Comparison of ENCODE assay signal across 24 cellular contexts in genomic region chr6:55536579-55536978, GRCh38. TPM values are rescaled to one million over a fixed set of nuclear protein-coding genes. Genes with fewer than 3 reads are reported as not detected.
DNase-seq lines count a peak whose midpoint lies in the region; ATAC-seq, FAIRE-seq and TF ChIP-seq lines count a peak whose summit lies in the region.
"Had no signal": no experiment of that assay in that cellular context is flagged by ENCODE, and none has a peak within 500 bp of the region (broad histone marks: within the 10 kb centered on the region; RNA-seq: fewer than 3 reads in every experiment).

No MANE protein-coding gene starts in this region.

- no peak overlapping the region for H3K4me3 Mint-ChIP-seq in endodermal cell
- H3K4me3 Mint-ChIP-seq: CD14-positive monocyte; CD4-positive, alpha-beta T cell; CD8-positive, alpha-beta memory T cell; GM23338; H9 had no signal

- H3K79me2 ChIP-seq in endothelial cell of umbilical vein (ENCODE audit: control insufficient read depth, insufficient read depth, low read length): no peaks in the 10 kb centered on the region

- 71% methylated on average over 1 of the region's 1 CpG; no CpG with 5 or more reads in 1 of the 2 experiments for WGBS in endodermal cell (ENCODE audit: insufficient coverage in 1 of 2, insufficient read length in 1 of 2), 2 experiments

- H3K27me3 ChIP-seq in Panc1 (ENCODE audit: control insufficient read depth, insufficient read depth, low read length) (no peaks in the 10 kb centered on the region), endothelial cell of umbilical vein (ENCODE audit: control insufficient read depth in 2 of 2, insufficient read depth in 2 of 2, low read length in 2 of 2) (no peaks in the 10 kb centered on the region), endodermal cell (ENCODE audit: control insufficient read depth, insufficient read depth, low read length, poor library complexity, severe bottlenecking) (no peaks in the 10 kb centered on the region)
- H3K27me3 ChIP-seq: BE2C; BLaER1 treated with 17β-estradiol and CSF1 and Interleukin-3, amounts not matched to agents 10 nM and 100 nM had no signal

- H3K4me1 Mint-ChIP-seq in endodermal cell: no peaks in the 10 kb centered on the region
- H3K4me1 Mint-ChIP-seq: CD14-positive monocyte; CD8-positive, alpha-beta memory T cell; GM23338; H9 had no signal

- TF ChIP-seq POLR2A in endothelial cell of umbilical vein (IDR thresholded peaks at IDR 0.05; ENCODE audit: low read depth, low read length): no peak

- dilution Hi-C loops in endothelial cell of umbilical vein (cut with MboI; ENCODE audit: extremely low pct_ligation_motif_present, low sequenced_read_pairs): no loop called here

- H3K4me3 ChIP-seq in HEK293 (ENCODE audit: low read depth, low read length) (no peak overlapping the region), Panc1 (ENCODE audit: low read depth in 2 of 2, low read length in 2 of 2) (no peak overlapping the region), endothelial cell of umbilical vein (replicated peaks in 1 of 3; ENCODE audit: insufficient read depth in 1 of 3, low read depth in 1 of 3, low read length in 3 of 3) (no peak overlapping the region), endodermal cell (ENCODE audit: low read length) (no peak overlapping the region)
- H3K4me3 ChIP-seq: A549; BLaER1 treated with 17β-estradiol and CSF1 and Interleukin-3, amounts not matched to agents 10 nM and 100 nM; GM12878; GM23338 had no signal

- BruUV-seq in Panc1 (replicated peaks; lab: Mats Ljungman, UMichigan) (no TSS peak), endothelial cell of umbilical vein (replicated peaks; lab: Mats Ljungman, UMichigan) (no TSS peak)

- TF ChIP-seq CTCF in HEK293 (tag by site-specific recombination; IDR thresholded peaks at IDR 0.05): no peak
- no peak for TF ChIP-seq CTCF in Panc1 (IDR thresholded peaks at IDR 0.05)
- TF ChIP-seq CTCF in endothelial cell of umbilical vein (IDR thresholded peaks at IDR 0.05; ENCODE audit: extremely low read depth in 1 of 2, insufficient read depth in 1 of 2, low read depth in 1 of 2, low read length in 2 of 2): no peak
- no peak for TF ChIP-seq CTCF in endodermal cell (conservative IDR thresholded peaks at IDR 0.05)

- H3K27ac ChIP-seq in HEK293 (ENCODE audit: extremely low read depth, low read depth, low read length) (no peak overlapping the region), Panc1 (ENCODE audit: low read length) (peak overlapping the region; percentile 54; the same call in 1 of the 2 replicates), endothelial cell of umbilical vein (ENCODE audit: insufficient read depth, low read depth, low read length) (no peak overlapping the region), endodermal cell (ENCODE audit: low read depth, low read length) (no peak overlapping the region)
- H3K27ac ChIP-seq: A549; BLaER1 treated with 17β-estradiol and CSF1 and Interleukin-3, amounts not matched to agents 10 nM and 100 nM had no signal

- H3K36me3 ChIP-seq in HEK293 (ENCODE audit: control insufficient read depth in 2 of 2, insufficient read depth in 1 of 2, low read length in 2 of 2) (no peaks in the 10 kb centered on the region; a peak in 1 of 3 replicates), Panc1 (ENCODE audit: control insufficient read depth, insufficient read depth, low read length) (no peaks in the 10 kb centered on the region), endothelial cell of umbilical vein (ENCODE audit: control insufficient read depth in 2 of 2, extremely low read depth in 1 of 2, insufficient read depth in 2 of 2, low read length in 2 of 2) (no peaks in the 10 kb centered on the region), endodermal cell (ENCODE audit: control insufficient read depth, insufficient read depth, low read length) (no peaks in the 10 kb centered on the region)
- H3K36me3 ChIP-seq: BE2C; BLaER1 treated with 17β-estradiol and CSF1 and Interleukin-3, amounts not matched to agents 10 nM and 100 nM had no signal

- no peak for FAIRE-seq in endothelial cell of umbilical vein (lab: Jason Lieb, UNC)
- FAIRE-seq: A549, D721Med, GM12878 had no signal

- DNase-seq in Panc1 (ENCODE audit: low read depth, low spot score) (no peak), endothelial cell of umbilical vein (ENCODE audit: low read depth, low spot score) (peak; percentile 40), endodermal cell (no peak)
- DNase-seq: 8988T; ACHN; AML-193; BE2C; CD4-positive, alpha-beta T cell; CD8-positive, alpha-beta memory T cell; DMS 273 treated with DMSO at 0.1 percent for 48 hours; DMS79; EL; GDM1; H9 had no signal

- in situ Hi-C loops in Panc1 (cut with HindIII; ENCODE audit: low pct_unique_long_range_greater_than_20kb, low sequenced_read_pairs): no loop called here

- no peaks in the 10 kb centered on the region for H4K20me1 ChIP-seq in endothelial cell of umbilical vein (replicated peaks; ENCODE audit: control insufficient read depth, extremely low read depth, insufficient read depth, low read length)
- H4K20me1 ChIP-seq: BLaER1 treated with 17β-estradiol and CSF1 and Interleukin-3, amounts not matched to agents 10 nM and 100 nM had no signal

- H3K27me3 Mint-ChIP-seq in endodermal cell (ENCODE audit: insufficient read depth): no peaks in the 10 kb centered on the region
- H3K27me3 Mint-ChIP-seq: CD4-positive, alpha-beta T cell; CD8-positive, alpha-beta memory T cell had no signal

- no peak overlapping the region for H2AFZ ChIP-seq in endothelial cell of umbilical vein (ENCODE audit: low read depth, low read length)

- H3K36me3 Mint-ChIP-seq in endodermal cell (ENCODE audit: low read depth): no peaks in the 10 kb centered on the region
- H3K36me3 Mint-ChIP-seq: CD14-positive monocyte had no signal

- H3K9ac ChIP-seq in endothelial cell of umbilical vein (replicated peaks; ENCODE audit: extremely low read depth, insufficient read depth, low read length): no peak overlapping the region
- H3K9ac ChIP-seq in endodermal cell (ENCODE audit: extremely low read depth, low read length, poor library complexity, severe bottlenecking): no peak overlapping the region
- H3K9ac ChIP-seq: BLaER1 treated with 17β-estradiol and CSF1 and Interleukin-3, amounts not matched to agents 10 nM and 100 nM had no signal

- no peaks in the 10 kb centered on the region for H3K9me3 Mint-ChIP-seq in endodermal cell
- H3K9me3 Mint-ChIP-seq: CD4-positive, alpha-beta T cell; GM23338; H9 had no signal

- ATAC-seq in Panc1 (peak; percentile 56; the same call in 1 of the 2 replicates), GM18858 (IDR thresholded peaks at IDR 0.05; ENCODE audit: unreplicated experiment) (no peak), HG02759 (IDR thresholded peaks at IDR 0.05; ENCODE audit: unreplicated experiment) (no peak)
- ATAC-seq: A549, GM12878, GM23338, HCT116 had no signal

- no peak overlapping the region for H3K4me2 ChIP-seq in endothelial cell of umbilical vein (ENCODE audit: insufficient read depth, low read length)
- H3K4me2 ChIP-seq: A549; BLaER1 treated with 17β-estradiol and CSF1 and Interleukin-3, amounts not matched to agents 10 nM and 100 nM; GM23338 had no signal

- CTCF ChIA-PET in HEK293 (lab: Yijun Ruan, JAX) (interaction anchor here (0.9 to 1.0 kb wide), 2 partner anchors 8 to 9 kb away, joined by 3 read pairs; no protein-coding TSS in a partner anchor), Panc1 (lab: Charles Lee) (no interaction called here), endothelial cell of umbilical vein (lab: Charles Lee) (interaction anchor here (0.7 to 1.8 kb wide), 2 partner anchors 9 to 15 kb away, joined by 3 to 8 read pairs; no protein-coding TSS in a partner anchor)

- peaks cover 5% of the 10 kb centered on the region; the same call in 1 of the 2 replicates for H3K4me1 ChIP-seq in HEK293 (ENCODE audit: control insufficient read depth, insufficient read depth, low read length)
- H3K4me1 ChIP-seq in Panc1 (ENCODE audit: control insufficient read depth, insufficient read depth, low read length): peaks cover 9% of the 10 kb centered on the region
- no peaks in the 10 kb centered on the region for H3K4me1 ChIP-seq in endothelial cell of umbilical vein (ENCODE audit: control insufficient read depth, extremely low read depth, insufficient read depth, low read length)
- H3K4me1 ChIP-seq in endodermal cell (ENCODE audit: control insufficient read depth, insufficient read depth, low read length): no peaks in the 10 kb centered on the region
- H3K4me1 ChIP-seq: A549; BE2C; BLaER1 treated with 17β-estradiol and CSF1 and Interleukin-3, amounts not matched to agents 10 nM and 100 nM had no signal

- POLR2A ChIA-PET in HEK293 (lab: Yijun Ruan, JAX) (no interaction called here), Panc1 (lab: Charles Lee) (interaction anchor here (0.6 kb wide), 1 partner anchor 240 kb away, joined by 3 read pairs; no protein-coding TSS in a partner anchor), endothelial cell of umbilical vein (lab: Charles Lee) (no interaction called here)

- no peak overlapping the region for H3K27ac Mint-ChIP-seq in endodermal cell
- H3K27ac Mint-ChIP-seq: CD14-positive monocyte; CD4-positive, alpha-beta T cell; CD8-positive, alpha-beta memory T cell; GM23338; H9 had no signal

- H3K9me3 ChIP-seq in HEK293 (ENCODE audit: control insufficient read depth, insufficient read depth, low read depth, low read length) (no peaks in the 10 kb centered on the region), Panc1 (ENCODE audit: control insufficient read depth, insufficient read depth, low read depth, low read length) (no peaks in the 10 kb centered on the region), endothelial cell of umbilical vein (replicated peaks; ENCODE audit: control insufficient read depth, insufficient read depth, low read length) (no peaks in the 10 kb centered on the region), endodermal cell (ENCODE audit: control insufficient read depth, low read length) (no peaks in the 10 kb centered on the region)
- H3K9me3 ChIP-seq: A549; BE2C; BLaER1 treated with 17β-estradiol and CSF1 and Interleukin-3, amounts not matched to agents 10 nM and 100 nM had no signal

- H3K9me1 ChIP-seq in endothelial cell of umbilical vein (replicated peaks; ENCODE audit: control insufficient read depth, extremely low read depth, insufficient read depth, low read length): no peaks in the 10 kb centered on the region

- intact Hi-C loops in Panc1 (cut with micrococcal nuclease; ENCODE audit: unreplicated experiment) (no loop called here), endothelial cell of umbilical vein (cut with micrococcal nuclease) (no loop called here)

RNA-seq across cellular contexts. Expression of gene HMGCLL1, which starts 42.4 kb away (rescaled TPM):
- total RNA-seq in Panc1 (2021; ENCODE audit: unreplicated experiment): not detected
- not detected for polyA plus RNA-seq in Panc1 (2012; ENCODE audit: insufficient read length)
- not detected in 2 replicates for total RNA-seq in endothelial cell of umbilical vein
- polyA plus RNA-seq in endothelial cell of umbilical vein: not detected in 2 replicates
- polyA plus RNA-seq in endothelial cell of umbilical vein (2011; cell fraction: cytosol; rRNA removed): not detected in 2 replicates
- not detected in 2 replicates for polyA plus RNA-seq in endothelial cell of umbilical vein (2011; cell fraction: nucleus; rRNA removed)
- polyA plus RNA-seq in endothelial cell of umbilical vein (2012): not detected in 2 replicates
- not detected in 2 replicates for polyA minus RNA-seq in endothelial cell of umbilical vein
- polyA minus RNA-seq in endothelial cell of umbilical vein (2011; cell fraction: cytosol; rRNA and poly(A)+ RNA removed): not detected
- not detected in 2 replicates for polyA minus RNA-seq in endothelial cell of umbilical vein (2011; cell fraction: nucleus; rRNA and poly(A)+ RNA removed)
- total RNA-seq in endodermal cell: under 1 TPM; 0.20 to 0.60 TPM
- polyA plus RNA-seq in endodermal cell (2013, experiment 1 of 2): 3.8 TPM
- 2.7 TPM for polyA plus RNA-seq in endodermal cell (2013, experiment 2 of 2)
- total RNA-seq: CD4-positive, alpha-beta T cell; CD8-positive, alpha-beta memory T cell; GM12878 had no signal
- polyA plus RNA-seq: CD14-positive monocyte; CD8-positive, alpha-beta memory T cell; GM12878; GM23338 had no signal
